1 cellular context compared by ENCODE assay signal in genomic region chr10:63465293-63466167, GRCh38.
TF ChIP-seq lines count a peak whose summit lies in the region.

A gene with protein sequence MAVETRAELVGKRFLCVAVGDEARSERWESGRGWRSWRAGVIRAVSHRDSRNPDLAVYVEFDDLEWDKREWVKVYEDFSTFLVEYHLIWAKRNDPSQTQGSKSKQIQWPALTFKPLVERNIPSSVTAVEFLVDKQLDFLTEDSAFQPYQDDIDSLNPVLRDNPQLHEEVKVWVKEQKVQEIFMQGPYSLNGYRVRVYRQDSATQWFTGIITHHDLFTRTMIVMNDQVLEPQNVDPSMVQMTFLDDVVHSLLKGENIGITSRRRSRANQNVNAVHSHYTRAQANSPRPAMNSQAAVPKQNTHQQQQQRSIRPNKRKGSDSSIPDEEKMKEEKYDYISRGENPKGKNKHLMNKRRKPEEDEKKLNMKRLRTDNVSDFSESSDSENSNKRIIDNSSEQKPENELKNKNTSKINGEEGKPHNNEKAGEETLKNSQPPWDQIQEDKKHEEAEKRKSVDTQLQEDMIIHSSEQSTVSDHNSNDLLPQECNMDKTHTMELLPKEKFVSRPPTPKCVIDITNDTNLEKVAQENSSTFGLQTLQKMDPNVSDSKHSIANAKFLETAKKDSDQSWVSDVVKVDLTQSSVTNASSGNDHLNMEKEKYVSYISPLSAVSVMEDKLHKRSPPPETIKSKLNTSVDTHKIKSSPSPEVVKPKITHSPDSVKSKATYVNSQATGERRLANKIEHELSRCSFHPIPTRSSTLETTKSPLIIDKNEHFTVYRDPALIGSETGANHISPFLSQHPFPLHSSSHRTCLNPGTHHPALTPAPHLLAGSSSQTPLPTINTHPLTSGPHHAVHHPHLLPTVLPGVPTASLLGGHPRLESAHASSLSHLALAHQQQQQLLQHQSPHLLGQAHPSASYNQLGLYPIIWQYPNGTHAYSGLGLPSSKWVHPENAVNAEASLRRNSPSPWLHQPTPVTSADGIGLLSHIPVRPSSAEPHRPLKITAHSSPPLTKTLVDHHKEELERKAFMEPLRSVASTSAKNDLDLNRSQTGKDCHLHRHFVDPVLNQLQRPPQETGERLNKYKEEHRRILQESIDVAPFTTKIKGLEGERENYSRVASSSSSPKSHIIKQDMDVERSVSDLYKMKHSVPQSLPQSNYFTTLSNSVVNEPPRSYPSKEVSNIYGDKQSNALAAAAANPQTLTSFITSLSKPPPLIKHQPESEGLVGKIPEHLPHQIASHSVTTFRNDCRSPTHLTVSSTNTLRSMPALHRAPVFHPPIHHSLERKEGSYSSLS (N-terminal part only) (minus strand): TSS chr10:63465977. CDS start chr10:63465662, 315 bp downstream.

TF ChIP-seq in HepG2, 621 proteins besides CTCF, POLR2A, EP300 and RAD21 (continued from another document and continues in another):
- TF ChIP-seq ARID3A (IDR thresholded peaks at IDR 0.05; ENCODE audit: low read depth, low read length) (peak; percentile 36; the same call in 1 of the 2 replicates), HES4 (CRISPR knock-in tag; IDR thresholded peaks at IDR 0.05; ENCODE audit: borderline replicate concordance) (no peak), ZSCAN22 (CRISPR knock-in tag; IDR thresholded peaks at IDR 0.05) (0 out of 2 replicates have a peak, but pooled peaks have one; percentile 41), ZNF678 (CRISPR knock-in tag; IDR thresholded peaks at IDR 0.05) (no peak; the same call in 1 of the 2 replicates), AKAP8 (CRISPR knock-in tag; IDR thresholded peaks at IDR 0.05) (peak; percentile 81; the same call in 1 of the 2 replicates), MEF2D (CRISPR knock-in tag; IDR thresholded peaks at IDR 0.05) (no peak; the same call in 1 of the 2 replicates), ZIK1 (CRISPR knock-in tag; IDR thresholded peaks at IDR 0.05; ENCODE audit: borderline replicate concordance, low read depth) (peak; percentile 49), ZNF546 (CRISPR knock-in tag; conservative IDR thresholded peaks at IDR 0.05) (peak; percentile 40), JUNB (CRISPR knock-in tag; IDR thresholded peaks at IDR 0.05; ENCODE audit: borderline replicate concordance) (no peak; the same call in 1 of the 2 replicates), ZNF598 (CRISPR knock-in tag; IDR thresholded peaks at IDR 0.05; ENCODE audit: borderline replicate concordance) (no peak), ZNF781 (CRISPR knock-in tag; IDR thresholded peaks at IDR 0.05; ENCODE audit: borderline replicate concordance, not compliant biosample characterization) (no peak), RORA (CRISPR knock-in tag; IDR thresholded peaks at IDR 0.05) (no peak), IKZF1 (IDR thresholded peaks at IDR 0.05) (no peak), ATF7 (IDR thresholded peaks at IDR 0.05) (no peak), ATF7 (CRISPR knock-in tag; IDR thresholded peaks at IDR 0.05) (no peak; the same call in 1 of the 2 replicates), BORCS8-MEF2B (CRISPR knock-in tag; IDR thresholded peaks at IDR 0.05) (peak; percentile 25; the same call in 1 of the 2 replicates), MXD1 (CRISPR knock-in tag; IDR thresholded peaks at IDR 0.05) (peak; percentile 60; the same call in 1 of the 2 replicates), TAF15 (IDR thresholded peaks at IDR 0.05; ENCODE audit: low read depth, low read length, poor library complexity, severe bottlenecking) (no peak), ZBTB42 (CRISPR knock-in tag; IDR thresholded peaks at IDR 0.05) (peak; percentile 87; the same call in 1 of the 2 replicates), MTF1 (CRISPR knock-in tag; IDR thresholded peaks at IDR 0.05) (0 out of 2 replicates have a peak, but pooled peaks have one; percentile 39), ZNF431 (CRISPR knock-in tag; IDR thresholded peaks at IDR 0.05; ENCODE audit: borderline replicate concordance, low read depth) (no peak), MXD4 (CRISPR knock-in tag; IDR thresholded peaks at IDR 0.05) (peak; percentile 28; the same call in 1 of the 2 replicates), KLF9 (CRISPR knock-in tag; IDR thresholded peaks at IDR 0.05; ENCODE audit: low read depth) (peak; percentile 92; the same call in 1 of the 2 replicates), ZNF451 (CRISPR knock-in tag; IDR thresholded peaks at IDR 0.05) (peak; percentile 77), EEA1 (CRISPR knock-in tag; IDR thresholded peaks at IDR 0.05; ENCODE audit: borderline replicate concordance) (0 out of 2 replicates have a peak, but pooled peaks have one; percentile 0), MYC (CRISPR knock-in tag; IDR thresholded peaks at IDR 0.05; ENCODE audit: borderline replicate concordance) (peak; percentile 54; the same call in 1 of the 2 replicates), AHR (CRISPR knock-in tag; IDR thresholded peaks at IDR 0.05) (peak; percentile 47; the same call in 1 of the 2 replicates), GATAD1 (CRISPR knock-in tag; IDR thresholded peaks at IDR 0.05) (peak; percentile 28; the same call in 1 of the 2 replicates), HINFP (CRISPR knock-in tag; IDR thresholded peaks at IDR 0.05; ENCODE audit: low read depth) (peak; percentile 100), SPEN (CRISPR knock-in tag; IDR thresholded peaks at IDR 0.05; ENCODE audit: low read depth) (peak; percentile 75), ETV6 (CRISPR knock-in tag; conservative IDR thresholded peaks at IDR 0.05) (no peak; the same call in 1 of the 2 replicates), ZMYM4 (CRISPR knock-in tag; IDR thresholded peaks at IDR 0.05) (peak; percentile 71), HCFC1 (IDR thresholded peaks at IDR 0.05; ENCODE audit: low read depth, low read length) (no peak), ZNF382 (CRISPR knock-in tag; IDR thresholded peaks at IDR 0.05; ENCODE audit: borderline replicate concordance) (no peak), SRY (CRISPR knock-in tag; IDR thresholded peaks at IDR 0.05) (no peak; the same call in 1 of the 2 replicates), PREB (CRISPR knock-in tag; IDR thresholded peaks at IDR 0.05) (no peak), U2AF2 (IDR thresholded peaks at IDR 0.05; ENCODE audit: low read depth, low read length) (no peak), MLXIP (CRISPR knock-in tag; IDR thresholded peaks at IDR 0.05; ENCODE audit: borderline replicate concordance) (no peak), NFATC3 (CRISPR knock-in tag; IDR thresholded peaks at IDR 0.05) (no peak), TBX3 (IDR thresholded peaks at IDR 0.05; ENCODE audit: borderline replicate concordance) (no peak), ZBTB46 (CRISPR knock-in tag; IDR thresholded peaks at IDR 0.05; ENCODE audit: borderline replicate concordance) (no peak)
- TF ChIP-seq, protein P1, sequence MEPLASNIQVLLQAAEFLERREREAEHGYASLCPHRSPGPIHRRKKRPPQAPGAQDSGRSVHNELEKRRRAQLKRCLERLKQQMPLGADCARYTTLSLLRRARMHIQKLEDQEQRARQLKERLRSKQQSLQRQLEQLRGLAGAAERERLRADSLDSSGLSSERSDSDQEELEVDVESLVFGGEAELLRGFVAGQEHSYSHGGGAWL (CRISPR knock-in tag; IDR thresholded peaks at IDR 0.05): peak; percentile 62; the same call in 1 of the 2 replicates
- TF ChIP-seq, protein P2, sequence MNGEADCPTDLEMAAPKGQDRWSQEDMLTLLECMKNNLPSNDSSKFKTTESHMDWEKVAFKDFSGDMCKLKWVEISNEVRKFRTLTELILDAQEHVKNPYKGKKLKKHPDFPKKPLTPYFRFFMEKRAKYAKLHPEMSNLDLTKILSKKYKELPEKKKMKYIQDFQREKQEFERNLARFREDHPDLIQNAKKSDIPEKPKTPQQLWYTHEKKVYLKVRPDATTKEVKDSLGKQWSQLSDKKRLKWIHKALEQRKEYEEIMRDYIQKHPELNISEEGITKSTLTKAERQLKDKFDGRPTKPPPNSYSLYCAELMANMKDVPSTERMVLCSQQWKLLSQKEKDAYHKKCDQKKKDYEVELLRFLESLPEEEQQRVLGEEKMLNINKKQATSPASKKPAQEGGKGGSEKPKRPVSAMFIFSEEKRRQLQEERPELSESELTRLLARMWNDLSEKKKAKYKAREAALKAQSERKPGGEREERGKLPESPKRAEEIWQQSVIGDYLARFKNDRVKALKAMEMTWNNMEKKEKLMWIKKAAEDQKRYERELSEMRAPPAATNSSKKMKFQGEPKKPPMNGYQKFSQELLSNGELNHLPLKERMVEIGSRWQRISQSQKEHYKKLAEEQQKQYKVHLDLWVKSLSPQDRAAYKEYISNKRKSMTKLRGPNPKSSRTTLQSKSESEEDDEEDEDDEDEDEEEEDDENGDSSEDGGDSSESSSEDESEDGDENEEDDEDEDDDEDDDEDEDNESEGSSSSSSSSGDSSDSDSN (CRISPR knock-in tag; IDR thresholded peaks at IDR 0.05): peak; percentile 98
- TF ChIP-seq, protein P3, sequence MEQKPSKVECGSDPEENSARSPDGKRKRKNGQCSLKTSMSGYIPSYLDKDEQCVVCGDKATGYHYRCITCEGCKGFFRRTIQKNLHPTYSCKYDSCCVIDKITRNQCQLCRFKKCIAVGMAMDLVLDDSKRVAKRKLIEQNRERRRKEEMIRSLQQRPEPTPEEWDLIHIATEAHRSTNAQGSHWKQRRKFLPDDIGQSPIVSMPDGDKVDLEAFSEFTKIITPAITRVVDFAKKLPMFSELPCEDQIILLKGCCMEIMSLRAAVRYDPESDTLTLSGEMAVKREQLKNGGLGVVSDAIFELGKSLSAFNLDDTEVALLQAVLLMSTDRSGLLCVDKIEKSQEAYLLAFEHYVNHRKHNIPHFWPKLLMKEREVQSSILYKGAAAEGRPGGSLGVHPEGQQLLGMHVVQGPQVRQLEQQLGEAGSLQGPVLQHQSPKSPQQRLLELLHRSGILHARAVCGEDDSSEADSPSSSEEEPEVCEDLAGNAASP (CRISPR knock-in tag; IDR thresholded peaks at IDR 0.05; ENCODE audit: borderline replicate concordance): peak; percentile 59; the same call in 1 of the 2 replicates
